Comparison of ENCODE assay signal across 16 cellular contexts in genomic region chr10:124712704-124713407, GRCh38. TPM values are rescaled to one million over a fixed set of nuclear protein-coding genes. Genes with fewer than 3 reads are reported as not detected.
DNase-seq lines count a peak whose midpoint lies in the region; ATAC-seq, FAIRE-seq and TF ChIP-seq lines count a peak whose summit lies in the region.
"Had no signal": no experiment of that assay in that cellular context is flagged by ENCODE, and none has a peak within 500 bp of the region (broad histone marks: within the 10 kb centered on the region; RNA-seq: fewer than 3 reads in every experiment).

No MANE protein-coding gene starts in this region.

- FAIRE-seq in HepG2 (lab: Jason Lieb, UNC), result no peak

- no peak overlapping the region for H2AFZ ChIP-seq in HepG2 (ENCODE audit: low read length)

- no peak for DNase-seq in activated CD4-positive, alpha-beta T cell treated with anti-CD3 and anti-CD28 coated beads for 36 hours
- DNase-seq in activated CD4-positive, alpha-beta T cell treated with anti-CD3 and anti-CD28 coated beads for 48 hours, result no peak
- no peak for DNase-seq in activated CD4-positive, alpha-beta memory T cell treated with anti-CD3 and anti-CD28 coated beads, Interleukin-2, amount 10 ng/mL, durations not matched to agents 7 days and 5 days
- DNase-seq in HepG2 (ENCODE audit: low spot score) (peak; percentile 27), substantia nigra (lab: John Stamatoyannopoulos, UW) (no peak), occipital lobe (lab: John Stamatoyannopoulos, UW) (no peak), SHP77 treated with DMSO at 0.1 percent for 48 hours (lab: John Stamatoyannopoulos, UW) (no peak)
- DNase-seq: activated CD4-positive, alpha-beta T cell treated with anti-CD3 and anti-CD28 coated beads, Interleukin-2, amount 50 U/mL, for 4 hours; activated effector memory CD4-positive, alpha-beta T cell treated with anti-CD3 and anti-CD28 coated beads, Interleukin-2, amount 50 U/mL, for 16 hours; effector CD4-positive, alpha-beta T cell; NCI-H1436 treated with DMSO at 0.1 percent for 48 hours; NCI-H446; SK-N-SH had no signal

- POLR2A ChIA-PET in activated CD4-positive, alpha-beta T cell treated with anti-CD3 and anti-CD28 coated beads for 36 hours (lab: Charles Lee), result no interaction called here
- POLR2A ChIA-PET in activated CD4-positive, alpha-beta memory T cell treated with anti-CD3 and anti-CD28 coated beads, Interleukin-2, amount 10 ng/mL, durations not matched to agents 7 days and 5 days (lab: Charles Lee), result interaction anchor here (0.9 to 15.8 kb wide), 5 partner anchors 10 to 54 kb away, joined by 3 to 460 read pairs (median 238); no protein-coding TSS in a partner anchor
- POLR2A ChIA-PET in HepG2 (lab: Yijun Ruan, JAX), result no interaction called here

- H3K9ac ChIP-seq in HepG2 (ENCODE audit: insufficient read depth, low read depth, low read length), result no peak overlapping the region
- H3K9ac ChIP-seq: SK-N-SH had no signal

- TF ChIP-seq EP300 in HepG2 (IDR thresholded peaks at IDR 0.05; ENCODE audit: low read depth in 2 of 2, low read length in 2 of 2) (peak in 1 of 2 experiments; percentile 47; a peak in 1 of 4 replicates), HepG2 (CRISPR knock-in tag; IDR thresholded peaks at IDR 0.05; ENCODE audit: borderline replicate concordance) (no peak)

- in situ Hi-C loops in HepG2 (cut with HindIII; ENCODE audit: extremely low pct_ligation_motif_present, low pct_unique_long_range_greater_than_20kb), result no loop called here

- H3K4me1 ChIP-seq in HepG2 (ENCODE audit: insufficient read depth, low read length), result peaks cover 85% of the 10 kb centered on the region

- no TSS peak for BruUV-seq in HepG2 (replicated peaks; lab: Mats Ljungman, UMichigan)

- H3K36me3 ChIP-seq in HepG2 (replicated peaks in 1 of 2; ENCODE audit: control insufficient read depth in 1 of 2, insufficient read depth in 2 of 2, low read length in 2 of 2), result no peaks in the 10 kb centered on the region

- no peak for ATAC-seq in activated CD4-positive, alpha-beta T cell treated with anti-CD3 and anti-CD28 coated beads for 36 hours
- ATAC-seq in HepG2 (peak; percentile 14; the same call in 2 of the 3 replicates), GM21786 (IDR thresholded peaks at IDR 0.05; ENCODE audit: unreplicated experiment) (no peak)

- TF ChIP-seq POLR2A in HepG2 (IDR thresholded peaks at IDR 0.05; ENCODE audit: insufficient read depth in 1 of 2, low read depth in 2 of 2, low read length in 2 of 2), result no peak

- CTCF ChIA-PET in activated CD4-positive, alpha-beta T cell treated with anti-CD3 and anti-CD28 coated beads for 36 hours (lab: Charles Lee), result interaction anchor here (0.9 to 2.5 kb wide), 6 partner anchors 8 to 28 kb away, joined by 3 to 10 read pairs (median 4); no protein-coding TSS in a partner anchor
- CTCF ChIA-PET in activated CD4-positive, alpha-beta memory T cell treated with anti-CD3 and anti-CD28 coated beads, Interleukin-2, amount 10 ng/mL, durations not matched to agents 7 days and 5 days (lab: Charles Lee), result interaction anchor here (1.1 to 13.0 kb wide), 5 partner anchors 8 to 54 kb away, joined by 3 to 164 read pairs (median 4); no protein-coding TSS in a partner anchor
- CTCF ChIA-PET in HepG2 (lab: Yijun Ruan, JAX; ENCODE audit: low intra/inter-chr PET ratio, low total read pairs), result no interaction called here

- no peaks in the 10 kb centered on the region for H3K27me3 Mint-ChIP-seq in activated CD4-positive, alpha-beta T cell treated with anti-CD3 and anti-CD28 coated beads for 36 hours
- no peaks in the 10 kb centered on the region for H3K27me3 Mint-ChIP-seq in activated CD4-positive, alpha-beta memory T cell treated with anti-CD3 and anti-CD28 coated beads, Interleukin-2, amount 10 ng/mL, durations not matched to agents 7 days and 5 days

- peaks cover 86% of the 10 kb centered on the region for H3K4me1 Mint-ChIP-seq in activated CD4-positive, alpha-beta T cell treated with anti-CD3 and anti-CD28 coated beads for 36 hours
- H3K4me1 Mint-ChIP-seq in activated CD4-positive, alpha-beta memory T cell treated with anti-CD3 and anti-CD28 coated beads, Interleukin-2, amount 10 ng/mL, durations not matched to agents 7 days and 5 days, result peaks cover 87% of the 10 kb centered on the region

- 0 out of 2 replicates have a peak, but pooled peaks cover under 1% of the 10 kb centered on the region for H4K20me1 ChIP-seq in HepG2 (ENCODE audit: insufficient read depth, low read length)

- peak overlapping the region; percentile 37; the same call in 1 of the 2 replicates for H3K4me2 ChIP-seq in HepG2 (ENCODE audit: low read depth, low read length)
- H3K4me2 ChIP-seq: SK-N-SH had no signal

- H3K4me3 Mint-ChIP-seq in activated CD4-positive, alpha-beta T cell treated with anti-CD3 and anti-CD28 coated beads for 36 hours, result no peak overlapping the region
- no peak overlapping the region for H3K4me3 Mint-ChIP-seq in activated CD4-positive, alpha-beta memory T cell treated with anti-CD3 and anti-CD28 coated beads, Interleukin-2, amount 10 ng/mL, durations not matched to agents 7 days and 5 days

- H3K4me3 ChIP-seq in HepG2 (replicated peaks in 1 of 3; ENCODE audit: insufficient read depth in 1 of 3, low read depth in 2 of 3, low read length in 3 of 3), result no peak overlapping the region

- H3K27ac ChIP-seq in HepG2 (ENCODE audit: extremely low read length, insufficient read depth, low read length) (peak overlapping the region; percentile 17), substantia nigra (ENCODE audit: low read depth, low read length, poor library complexity, severe bottlenecking) (peak overlapping the region; percentile 80)
- H3K27ac ChIP-seq: 22Rv1, C4-2B had no signal

- H3K36me3 Mint-ChIP-seq in activated CD4-positive, alpha-beta T cell treated with anti-CD3 and anti-CD28 coated beads for 36 hours (ENCODE audit: low read depth), result peaks cover 14% of the 10 kb centered on the region
- H3K36me3 Mint-ChIP-seq in activated CD4-positive, alpha-beta memory T cell treated with anti-CD3 and anti-CD28 coated beads, Interleukin-2, amount 10 ng/mL, durations not matched to agents 7 days and 5 days (ENCODE audit: low read depth), result peaks cover 33% of the 10 kb centered on the region

- no peak for TF ChIP-seq CTCF in HepG2 (CRISPR knock-in tag; IDR thresholded peaks at IDR 0.05)

- H3K9me3 ChIP-seq in HepG2 (ENCODE audit: low read length), result no peaks in the 10 kb centered on the region
- H3K9me3 ChIP-seq: SK-N-SH had no signal

- H3K9me3 Mint-ChIP-seq in activated CD4-positive, alpha-beta T cell treated with anti-CD3 and anti-CD28 coated beads for 36 hours (ENCODE audit: low read depth), result no peaks in the 10 kb centered on the region
- H3K9me3 Mint-ChIP-seq in activated CD4-positive, alpha-beta memory T cell treated with anti-CD3 and anti-CD28 coated beads, Interleukin-2, amount 10 ng/mL, durations not matched to agents 7 days and 5 days, result no peaks in the 10 kb centered on the region

- TF ChIP-seq RAD21 in HepG2 (CRISPR knock-in tag; IDR thresholded peaks at IDR 0.05), result no peak

- H3K27ac Mint-ChIP-seq in activated CD4-positive, alpha-beta T cell treated with anti-CD3 and anti-CD28 coated beads for 36 hours, result peak overlapping the region; percentile 53
- H3K27ac Mint-ChIP-seq in activated CD4-positive, alpha-beta memory T cell treated with anti-CD3 and anti-CD28 coated beads, Interleukin-2, amount 10 ng/mL, durations not matched to agents 7 days and 5 days, result peak overlapping the region; percentile 19

- 84% methylated on average over 3 of the region's 5 CpGs for WGBS in HepG2 (ENCODE audit: low lambda C conversion rate)

- intact Hi-C loops in activated CD4-positive, alpha-beta T cell treated with anti-CD3 and anti-CD28 coated beads for 36 hours (cut with DNase I, micrococcal nuclease), result no loop called here
- intact Hi-C loops in HepG2 (cut with micrococcal nuclease; ENCODE audit: unreplicated experiment), result no loop called here

- peaks cover 19% of the 10 kb centered on the region for H3K79me2 ChIP-seq in HepG2 (ENCODE audit: insufficient read depth, low read length)

- H3K27me3 ChIP-seq in HepG2 (ENCODE audit: control insufficient read depth in 1 of 2, insufficient read depth in 2 of 2, low read length in 2 of 2), result no peaks in the 10 kb centered on the region

TF ChIP-seq in HepG2, 621 proteins besides CTCF, POLR2A, EP300 and RAD21 (continues in another document):
- TF ChIP-seq PLSCR1 (CRISPR knock-in tag; IDR thresholded peaks at IDR 0.05; ENCODE audit: borderline replicate concordance), result no peak

RNA-seq across cellular contexts. Expression of gene FAM53B, which starts 31.3 kb away (rescaled TPM):
- 10 to 100 TPM; 13.3 to 13.9 TPM for total RNA-seq in activated CD4-positive, alpha-beta T cell treated with anti-CD3 and anti-CD28 coated beads for 36 hours
- 10 to 100 TPM; 44.9 to 46.6 TPM for total RNA-seq in activated CD4-positive, alpha-beta memory T cell treated with anti-CD3 and anti-CD28 coated beads, Interleukin-2, amount 10 ng/mL, durations not matched to agents 7 days and 5 days
- total RNA-seq in HepG2 (2016; rRNA removed; fragmentation: Illumina TruSeq; extraction: Trizol), result 17.6 and 19.3 TPM in 2 replicates
- total RNA-seq in HepG2 (2016; cell fraction: cytosol; rRNA removed; fragmentation: Illumina TruSeq; extraction: Trizol; ENCODE audit: low read depth), result 37.4 and 40.4 TPM in 2 replicates
- 15.2 and 19.1 TPM in 2 replicates for total RNA-seq in HepG2 (2016; cell fraction: insoluble cytoplasmic fraction; rRNA removed; fragmentation: Illumina TruSeq; extraction: Trizol)
- 19.0 and 21.2 TPM in 2 replicates for total RNA-seq in HepG2 (2016; cell fraction: membrane; rRNA removed; fragmentation: Illumina TruSeq; extraction: Trizol)
- total RNA-seq in HepG2 (2016; cell fraction: nucleus; rRNA removed; fragmentation: Illumina TruSeq; extraction: Trizol), result 13.6 and 18.0 TPM in 2 replicates
- polyA plus RNA-seq in HepG2 (2011; rRNA removed), result 5.8 and 6.4 TPM in 2 replicates
- 4.7 and 7.2 TPM in 2 replicates for polyA plus RNA-seq in HepG2 (2011; cell fraction: cytosol; rRNA removed)
- 7.7 and 11.9 TPM in 2 replicates for polyA plus RNA-seq in HepG2 (2011; cell fraction: nucleus; rRNA removed)
- 3.5 and 5.6 TPM in 2 replicates for polyA plus RNA-seq in HepG2 (2012)
- 0.71 and 0.72 TPM in 2 replicates for polyA plus RNA-seq in HepG2 (2016; cell fraction: cytosol; fragmentation: Illumina TruSeq; extraction: Trizol; ENCODE audit: low read depth)
- polyA plus RNA-seq in HepG2 (2016; cell fraction: insoluble cytoplasmic fraction; fragmentation: Illumina TruSeq; extraction: Trizol; ENCODE audit: low read depth), result 10.3 and 11.4 TPM in 2 replicates
- 3.6 and 4.1 TPM in 2 replicates for polyA plus RNA-seq in HepG2 (2016; cell fraction: membrane; fragmentation: Illumina TruSeq; extraction: Trizol; ENCODE audit: low read depth)
- 13.5 and 14.8 TPM in 2 replicates for polyA plus RNA-seq in HepG2 (2016; cell fraction: nucleus; fragmentation: Illumina TruSeq; extraction: Trizol; ENCODE audit: insufficient read depth, low read depth)
- polyA minus RNA-seq in HepG2 (2011; rRNA and poly(A)+ RNA removed; ENCODE audit: low replicate concordance), result 28.7 and 33.7 TPM in 2 replicates
- 7.5 and 12.7 TPM in 2 replicates for polyA minus RNA-seq in HepG2 (2011; cell fraction: cytosol; rRNA and poly(A)+ RNA removed)
- 9.5 and 10.1 TPM in 2 replicates for polyA minus RNA-seq in HepG2 (2011; cell fraction: nucleus; rRNA and poly(A)+ RNA removed)
- 35.1 TPM for total RNA-seq in occipital lobe
